Comparison of ENCODE assay signal across 8 cellular contexts in genomic region chr11:72433455-72434061, GRCh38. TPM values are rescaled to one million over a fixed set of nuclear protein-coding genes. Genes with fewer than 3 reads are reported as not detected.
DNase-seq lines count a peak whose midpoint lies in the region; ATAC-seq and TF ChIP-seq lines count a peak whose summit lies in the region.

No MANE protein-coding gene starts in this region.

- H3K36me3 ChIP-seq in OCI-LY7 (ENCODE audit: insufficient read depth, low read length): peaks cover 10% of the 10 kb centered on the region; the same call in 1 of the 2 replicates
- H3K36me3 ChIP-seq in endodermal cell (ENCODE audit: control insufficient read depth, insufficient read depth, low read length): no peaks in the 10 kb centered on the region
- no peaks in the 10 kb centered on the region for H3K36me3 ChIP-seq in ovary

- peak overlapping the region; percentile 79 for H3K4me3 Mint-ChIP-seq in endodermal cell

- H3K9me3 ChIP-seq in OCI-LY7 (ENCODE audit: low read length) (no peaks in the 10 kb centered on the region), endodermal cell (ENCODE audit: control insufficient read depth, low read length) (no peaks in the 10 kb centered on the region), ovary (no peaks in the 10 kb centered on the region)

- POLR2A ChIA-PET in OCI-LY7 (lab: Charles Lee): no interaction called here

- no peaks in the 10 kb centered on the region for H3K36me3 Mint-ChIP-seq in endodermal cell (ENCODE audit: low read depth)

- H4K20me1 ChIP-seq in OCI-LY7 (ENCODE audit: insufficient read depth, low read length): no peaks in the 10 kb centered on the region

- H2AFZ ChIP-seq in OCI-LY7 (ENCODE audit: low read length): peak overlapping the region; percentile 71

- no peaks in the 10 kb centered on the region for H3K4me1 Mint-ChIP-seq in endodermal cell

- CTCF ChIA-PET in OCI-LY7 (lab: Charles Lee; ENCODE audit: unreplicated experiment): interaction anchor here (0.6 kb wide), 1 partner anchor 633 kb away, joined by 3 read pairs; no protein-coding TSS in a partner anchor

- BruUV-seq in OCI-LY7 (replicated peaks; lab: Mats Ljungman, UMichigan): no TSS peak

- no peaks in the 10 kb centered on the region for H3K9me2 ChIP-seq in OCI-LY7 (ENCODE audit: insufficient read depth, low read length)

- peak overlapping the region; percentile 97 for H3K27ac Mint-ChIP-seq in endodermal cell

- H3K4me2 ChIP-seq in OCI-LY7 (ENCODE audit: low read length): peak overlapping the region; percentile 70

- H3K9ac ChIP-seq in endodermal cell (ENCODE audit: extremely low read depth, low read length, poor library complexity, severe bottlenecking): peak overlapping the region; percentile 83

- DNase-seq in OCI-LY7 (ENCODE audit: low spot score) (peak; percentile 13), endodermal cell (no peak), ovary (peak in 2 of 5 donors; percentile 25 to 29), DMS114 treated with DMSO at 0.1 percent for 48 hours (lab: John Stamatoyannopoulos, UW; ENCODE audit: unreplicated experiment) (no peak), HT-29 (ENCODE audit: low spot score) (no peak), dedifferentiated amniotic fluid mesenchymal stem cell (ENCODE audit: extremely low spot score) (no peak), HPDE6-E6E7 (ENCODE audit: extremely low spot score) (no peak)

- TF ChIP-seq EP300 in ovary (IDR thresholded peaks at IDR 0.05): no peak

- 94 to 98% methylated on average over 7 to 13 of the region's 15 CpGs for WGBS in endodermal cell (ENCODE audit: insufficient coverage in 1 of 2, insufficient read length in 1 of 2), 2 experiments
- whole genome bisulfite sequencing in ovary, 3 donors: 66 to 74% (median 74%) methylated on average over 15 of the region's 15 CpGs

- H3K27me3 ChIP-seq in endodermal cell (ENCODE audit: control insufficient read depth, insufficient read depth, low read length, poor library complexity, severe bottlenecking): no peaks in the 10 kb centered on the region
- no peaks in the 10 kb centered on the region for H3K27me3 ChIP-seq in ovary

- H3K27ac ChIP-seq in OCI-LY7 (ENCODE audit: low read depth, low read length, poor library complexity, severe bottlenecking) (peak overlapping the region; percentile 53), endodermal cell (ENCODE audit: low read depth, low read length) (no peak overlapping the region), ovary (peak overlapping the region; percentile 58 to 77)

- H3K9me3 Mint-ChIP-seq in endodermal cell: no peaks in the 10 kb centered on the region

- TF ChIP-seq CTCF in OCI-LY7 (conservative IDR thresholded peaks at IDR 0.05; ENCODE audit: low read length) (no peak), endodermal cell (conservative IDR thresholded peaks at IDR 0.05) (no peak), ovary (IDR thresholded peaks at IDR 0.05) (no peak)

- TF ChIP-seq POLR2A in ovary (IDR thresholded peaks at IDR 0.05): no peak

- H3K4me3 ChIP-seq in OCI-LY7 (ENCODE audit: low read depth, low read length, poor library complexity, severe bottlenecking) (peak overlapping the region; percentile 77), endodermal cell (ENCODE audit: low read length) (peak overlapping the region; percentile 85), ovary (peak overlapping the region; percentile 91)

- intact Hi-C loops in OCI-LY7 (cut with micrococcal nuclease; ENCODE audit: unreplicated experiment) (loop anchor here (5.0 kb wide), 2 partner anchors 196 to 211 kb away; partner anchors contain the start of gene INPPL1), ovary (cut with DNase I) (no loop called here)

- H3K27me3 Mint-ChIP-seq in endodermal cell (ENCODE audit: insufficient read depth): peaks cover 3% of the 10 kb centered on the region

- ATAC-seq in GM18867 (IDR thresholded peaks at IDR 0.05; ENCODE audit: unreplicated experiment): peak; percentile 4

- 0 out of 2 replicates have a peak, but pooled peaks cover 3% of the 10 kb centered on the region for H3K79me2 ChIP-seq in OCI-LY7 (ENCODE audit: insufficient read depth, low read depth, low read length)

- H3K4me1 ChIP-seq in OCI-LY7 (ENCODE audit: insufficient read depth, low read length, poor library complexity, severe bottlenecking) (peaks cover 15% of the 10 kb centered on the region), endodermal cell (ENCODE audit: control insufficient read depth, insufficient read depth, low read length) (no peaks in the 10 kb centered on the region), ovary (ENCODE audit: insufficient read depth) (peaks cover 2% of the 10 kb centered on the region)

RNA-seq across cellular contexts. Expression of gene CLPB, which starts 0.8 kb away (rescaled TPM):
- 20.7 and 21.0 TPM in 2 replicates for total RNA-seq in OCI-LY7 (2014; rRNA removed; shearing (Covaris generic))
- 25.8 and 27.1 TPM in 2 replicates for total RNA-seq in OCI-LY7 (2022)
- total RNA-seq in endodermal cell: 10 to 100 TPM; 15.8 to 18.4 TPM
- 14.0 TPM for polyA plus RNA-seq in endodermal cell (2013, experiment 1 of 2)
- 13.0 TPM for polyA plus RNA-seq in endodermal cell (2013, experiment 2 of 2)
- 10 to 100 TPM; 10.0 to 25.1 (median 14.8) TPM for total RNA-seq in ovary
- polyA plus RNA-seq in ovary: 10 to 100 TPM in 1 of 2 donors, 1 to 10 TPM in 1; 3.4 to 11.9 TPM
- 53.3 and 56.9 TPM in 2 replicates for total RNA-seq in HT-29 (2014; rRNA removed; shearing (Covaris generic))
